1 cellular context compared by ENCODE assay signal in the genomic region with DNA sequence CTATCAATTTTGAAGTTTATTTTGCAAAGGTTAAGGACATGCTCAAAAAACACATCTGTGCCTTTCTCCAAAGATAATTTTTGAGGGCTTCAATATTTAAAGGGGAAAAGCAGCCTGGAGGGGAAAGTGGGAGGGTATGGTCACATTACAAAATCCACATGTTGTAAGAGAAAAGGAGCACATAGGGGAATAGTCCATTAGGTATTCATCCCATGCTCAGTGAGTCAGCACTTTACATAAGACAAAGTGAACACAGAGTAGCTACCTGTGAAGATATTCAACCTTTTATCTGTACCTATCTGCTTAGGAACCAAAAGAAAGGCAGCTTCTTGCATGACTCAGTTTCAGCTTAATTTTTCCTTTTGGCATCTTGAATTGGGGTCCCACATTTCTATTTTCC.
TF ChIP-seq lines count a peak whose summit lies in the region.

No MANE protein-coding gene starts in this region.

TF ChIP-seq in WTC11, 78 proteins besides CTCF, POLR2A, EP300 and RAD21 (continued from another document):
- TF ChIP-seq, protein P1, sequence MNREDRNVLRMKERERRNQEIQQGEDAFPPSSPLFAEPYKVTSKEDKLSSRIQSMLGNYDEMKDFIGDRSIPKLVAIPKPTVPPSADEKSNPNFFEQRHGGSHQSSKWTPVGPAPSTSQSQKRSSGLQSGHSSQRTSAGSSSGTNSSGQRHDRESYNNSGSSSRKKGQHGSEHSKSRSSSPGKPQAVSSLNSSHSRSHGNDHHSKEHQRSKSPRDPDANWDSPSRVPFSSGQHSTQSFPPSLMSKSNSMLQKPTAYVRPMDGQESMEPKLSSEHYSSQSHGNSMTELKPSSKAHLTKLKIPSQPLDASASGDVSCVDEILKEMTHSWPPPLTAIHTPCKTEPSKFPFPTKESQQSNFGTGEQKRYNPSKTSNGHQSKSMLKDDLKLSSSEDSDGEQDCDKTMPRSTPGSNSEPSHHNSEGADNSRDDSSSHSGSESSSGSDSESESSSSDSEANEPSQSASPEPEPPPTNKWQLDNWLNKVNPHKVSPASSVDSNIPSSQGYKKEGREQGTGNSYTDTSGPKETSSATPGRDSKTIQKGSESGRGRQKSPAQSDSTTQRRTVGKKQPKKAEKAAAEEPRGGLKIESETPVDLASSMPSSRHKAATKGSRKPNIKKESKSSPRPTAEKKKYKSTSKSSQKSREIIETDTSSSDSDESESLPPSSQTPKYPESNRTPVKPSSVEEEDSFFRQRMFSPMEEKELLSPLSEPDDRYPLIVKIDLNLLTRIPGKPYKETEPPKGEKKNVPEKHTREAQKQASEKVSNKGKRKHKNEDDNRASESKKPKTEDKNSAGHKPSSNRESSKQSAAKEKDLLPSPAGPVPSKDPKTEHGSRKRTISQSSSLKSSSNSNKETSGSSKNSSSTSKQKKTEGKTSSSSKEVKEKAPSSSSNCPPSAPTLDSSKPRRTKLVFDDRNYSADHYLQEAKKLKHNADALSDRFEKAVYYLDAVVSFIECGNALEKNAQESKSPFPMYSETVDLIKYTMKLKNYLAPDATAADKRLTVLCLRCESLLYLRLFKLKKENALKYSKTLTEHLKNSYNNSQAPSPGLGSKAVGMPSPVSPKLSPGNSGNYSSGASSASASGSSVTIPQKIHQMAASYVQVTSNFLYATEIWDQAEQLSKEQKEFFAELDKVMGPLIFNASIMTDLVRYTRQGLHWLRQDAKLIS (CRISPR knock-in tag; IDR thresholded peaks at IDR 0.05; ENCODE audit: borderline replicate concordance) = no peak
- TF ChIP-seq, protein P2, sequence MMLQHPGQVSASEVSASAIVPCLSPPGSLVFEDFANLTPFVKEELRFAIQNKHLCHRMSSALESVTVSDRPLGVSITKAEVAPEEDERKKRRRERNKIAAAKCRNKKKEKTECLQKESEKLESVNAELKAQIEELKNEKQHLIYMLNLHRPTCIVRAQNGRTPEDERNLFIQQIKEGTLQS (CRISPR knock-in tag; conservative IDR thresholded peaks at IDR 0.05) = no peak
- TF ChIP-seq, protein P3, sequence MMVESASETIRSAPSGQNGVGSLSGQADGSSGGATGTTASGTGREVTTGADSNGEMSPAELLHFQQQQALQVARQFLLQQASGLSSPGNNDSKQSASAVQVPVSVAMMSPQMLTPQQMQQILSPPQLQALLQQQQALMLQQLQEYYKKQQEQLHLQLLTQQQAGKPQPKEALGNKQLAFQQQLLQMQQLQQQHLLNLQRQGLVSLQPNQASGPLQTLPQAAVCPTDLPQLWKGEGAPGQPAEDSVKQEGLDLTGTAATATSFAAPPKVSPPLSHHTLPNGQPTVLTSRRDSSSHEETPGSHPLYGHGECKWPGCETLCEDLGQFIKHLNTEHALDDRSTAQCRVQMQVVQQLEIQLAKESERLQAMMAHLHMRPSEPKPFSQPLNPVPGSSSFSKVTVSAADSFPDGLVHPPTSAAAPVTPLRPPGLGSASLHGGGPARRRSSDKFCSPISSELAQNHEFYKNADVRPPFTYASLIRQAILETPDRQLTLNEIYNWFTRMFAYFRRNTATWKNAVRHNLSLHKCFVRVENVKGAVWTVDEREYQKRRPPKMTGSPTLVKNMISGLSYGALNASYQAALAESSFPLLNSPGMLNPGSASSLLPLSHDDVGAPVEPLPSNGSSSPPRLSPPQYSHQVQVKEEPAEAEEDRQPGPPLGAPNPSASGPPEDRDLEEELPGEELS (CRISPR knock-in tag; IDR thresholded peaks at IDR 0.05) = no peak
- TF ChIP-seq CBFB (CRISPR knock-in tag; IDR thresholded peaks at IDR 0.05; ENCODE audit: low read depth) = no peak
- TF ChIP-seq, protein P4, sequence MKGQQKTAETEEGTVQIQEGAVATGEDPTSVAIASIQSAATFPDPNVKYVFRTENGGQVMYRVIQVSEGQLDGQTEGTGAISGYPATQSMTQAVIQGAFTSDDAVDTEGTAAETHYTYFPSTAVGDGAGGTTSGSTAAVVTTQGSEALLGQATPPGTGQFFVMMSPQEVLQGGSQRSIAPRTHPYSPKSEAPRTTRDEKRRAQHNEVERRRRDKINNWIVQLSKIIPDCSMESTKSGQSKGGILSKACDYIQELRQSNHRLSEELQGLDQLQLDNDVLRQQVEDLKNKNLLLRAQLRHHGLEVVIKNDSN (CRISPR knock-in tag; IDR thresholded peaks at IDR 0.05) = no peak
- TF ChIP-seq ZNF219 (CRISPR knock-in tag; IDR thresholded peaks at IDR 0.05; ENCODE audit: borderline replicate concordance) = no peak
- no peak for TF ChIP-seq ZNF317 (CRISPR knock-in tag; IDR thresholded peaks at IDR 0.05; ENCODE audit: borderline replicate concordance, low read depth)
- no peak for TF ChIP-seq RORB (CRISPR knock-in tag; IDR thresholded peaks at IDR 0.05)
